ENCODE assay signal across 11 cellular contexts in the genomic region with DNA sequence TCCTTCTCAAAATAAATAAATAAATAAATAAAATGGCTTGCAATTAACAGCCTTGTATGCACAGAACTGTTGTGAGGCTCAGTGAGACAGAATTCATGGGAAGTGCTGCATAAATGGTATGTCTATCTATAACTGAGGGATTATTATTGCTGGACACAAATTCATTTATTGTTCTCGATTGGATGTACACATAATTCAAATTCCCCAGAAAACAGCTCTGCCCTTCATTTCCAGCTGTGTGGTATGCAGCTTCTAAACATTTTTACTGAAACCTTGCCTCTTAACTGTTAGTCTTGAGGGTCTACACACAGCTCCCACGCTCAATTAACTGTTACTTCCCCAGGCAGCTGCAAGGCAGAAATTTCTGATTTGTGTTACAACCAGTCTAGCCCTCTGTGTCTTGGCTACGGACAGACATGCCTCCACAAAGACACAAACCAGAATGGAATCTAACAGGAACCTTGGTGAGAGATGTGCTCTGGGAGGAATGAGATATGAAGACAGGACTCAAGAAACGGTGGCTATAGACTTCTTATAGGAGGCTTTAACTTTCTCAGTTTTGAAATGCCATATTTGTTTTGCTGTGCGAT.
A peak's percentile ranks its signal among the peaks of the same experiment; 100 is the strongest.
DNase-seq lines count a peak whose midpoint lies in the region; ATAC-seq and TF ChIP-seq lines count a peak whose summit lies in the region.
"Had no signal": no experiment of that assay in that cellular context is flagged by ENCODE, and none has a peak within 500 bp of the region (broad histone marks: within the 10 kb centered on the region; RNA-seq: fewer than 3 reads in every experiment).

No MANE protein-coding gene starts in this region.

- WGBS in heart left ventricle, 4 donors = 73 to 81% (median 80%) methylated on average over 5 of the region's 5 CpGs
- 79 to 92% methylated on average over 4 to 5 of the region's 5 CpGs for WGBS in transverse colon (ENCODE audit: low coverage in 1 of 2), 2 donors

- no peaks in the 10 kb centered on the region for H3K36me3 Mint-ChIP-seq in activated T-helper 2 cell treated with anti-CD3 and anti-CD28 coated beads, Interferon-gamma antibody, Interleukin-2, Interleukin-4, amounts not matched to agents 10 μg/mL and 5 μg/mL and 100 μg/mL, durations not matched to agents 14 hours and 24 hours and 36 hours (ENCODE audit: low read depth)

- in situ Hi-C loops in transverse colon (cut with MboI; ENCODE audit: low pct_ligation_motif_present in 1 of 4, low pct_unique_long_range_greater_than_20kb in 1 of 4, low sequenced_read_pairs in 3 of 4) = no loop called here

- TF ChIP-seq POLR2A in heart left ventricle (IDR thresholded peaks at IDR 0.05) (no peak), transverse colon (IDR thresholded peaks at IDR 0.05) (no peak)

- no peaks in the 10 kb centered on the region for H3K9me3 ChIP-seq in heart left ventricle
- H3K9me3 ChIP-seq in right atrium auricular region = no peaks in the 10 kb centered on the region
- H3K9me3 ChIP-seq in transverse colon = no peaks in the 10 kb centered on the region

- no peak for TF ChIP-seq CTCF in heart left ventricle (IDR thresholded peaks at IDR 0.05)
- no peak for TF ChIP-seq CTCF in right atrium auricular region (IDR thresholded peaks at IDR 0.05)
- TF ChIP-seq CTCF in transverse colon (IDR thresholded peaks at IDR 0.05) = no peak

- H3K27ac Mint-ChIP-seq in activated T-helper 2 cell treated with anti-CD3 and anti-CD28 coated beads, Interferon-gamma antibody, Interleukin-2, Interleukin-4, amounts not matched to agents 10 μg/mL and 5 μg/mL and 100 μg/mL, durations not matched to agents 14 hours and 24 hours and 36 hours = peak overlapping the region; percentile 87

- H3K4me3 ChIP-seq in heart left ventricle (no peak overlapping the region), right atrium auricular region (no peak overlapping the region), transverse colon (no peak overlapping the region)

- H3K36me3 ChIP-seq in heart left ventricle (no peaks in the 10 kb centered on the region), right atrium auricular region (no peaks in the 10 kb centered on the region), transverse colon (no peaks in the 10 kb centered on the region)
- H3K36me3 ChIP-seq: WERI-Rb-1 had no signal

- peak overlapping the region in 10 of 12 donors; percentile 54 to 87 (median 78) for H3K27ac ChIP-seq in heart left ventricle
- H3K27ac ChIP-seq in right atrium auricular region = peak overlapping the region in 1 of 2 donors; percentile 85
- peak overlapping the region; percentile 73 to 84 (median 78) for H3K27ac ChIP-seq in transverse colon
- H3K27ac ChIP-seq: WERI-Rb-1 had no signal

- ATAC-seq in heart left ventricle = no peak

- H3K27me3 Mint-ChIP-seq in activated T-helper 2 cell treated with anti-CD3 and anti-CD28 coated beads, Interferon-gamma antibody, Interleukin-2, Interleukin-4, amounts not matched to agents 10 μg/mL and 5 μg/mL and 100 μg/mL, durations not matched to agents 14 hours and 24 hours and 36 hours (ENCODE audit: low read depth) = no peaks in the 10 kb centered on the region

- peaks cover 42% of the 10 kb centered on the region for H3K4me1 Mint-ChIP-seq in activated T-helper 2 cell treated with anti-CD3 and anti-CD28 coated beads, Interferon-gamma antibody, Interleukin-2, Interleukin-4, amounts not matched to agents 10 μg/mL and 5 μg/mL and 100 μg/mL, durations not matched to agents 14 hours and 24 hours and 36 hours (ENCODE audit: low read depth)

- no peaks in the 10 kb centered on the region for H3K9me3 Mint-ChIP-seq in activated T-helper 2 cell treated with anti-CD3 and anti-CD28 coated beads, Interferon-gamma antibody, Interleukin-2, Interleukin-4, amounts not matched to agents 10 μg/mL and 5 μg/mL and 100 μg/mL, durations not matched to agents 14 hours and 24 hours and 36 hours

- no peak for TF ChIP-seq EP300 in transverse colon (IDR thresholded peaks at IDR 0.05; ENCODE audit: low read depth)

- DNase-seq in heart left ventricle (no peak), right atrium auricular region (ENCODE audit: low spot score) (no peak), left kidney (ENCODE audit: low read depth, low spot score) (peak; percentile 69), transverse colon (no peak), middle frontal gyrus (ENCODE audit: extremely low spot score, low spot score) (no peak), NOMO-1 treated with dmso at 0.1 percent for 144 hours (lab: John Stamatoyannopoulos, UW; ENCODE audit: unreplicated experiment) (no peak)
- no peak for DNase-seq in activated T-helper 2 cell treated with anti-CD3 and anti-CD28 coated beads, Interferon-gamma antibody, Interleukin-2, Interleukin-4, amounts not matched to agents 10 μg/mL and 5 μg/mL and 100 μg/mL, durations not matched to agents 14 hours and 24 hours and 36 hours (ENCODE audit: low spot score)
- no peak for DNase-seq in stimulated activated CD4-positive, alpha-beta T cell treated with anti-CD3 and anti-CD28 coated beads, Interleukin-2, amount 100 ng/mL, for 24 hours
- DNase-seq: C1 segment of cervical spinal cord, NCI-H1436 treated with DMSO at 0.1 percent for 48 hours, WERI-Rb-1 had no signal

- no peak overlapping the region for H3K4me3 Mint-ChIP-seq in activated T-helper 2 cell treated with anti-CD3 and anti-CD28 coated beads, Interferon-gamma antibody, Interleukin-2, Interleukin-4, amounts not matched to agents 10 μg/mL and 5 μg/mL and 100 μg/mL, durations not matched to agents 14 hours and 24 hours and 36 hours (ENCODE audit: low read depth)

- H3K4me1 ChIP-seq in heart left ventricle = peaks cover 3 to 80% (median 51%) of the 10 kb centered on the region in 12 donors
- peaks cover 0 to 44% of the 10 kb centered on the region in 2 donors for H3K4me1 ChIP-seq in right atrium auricular region
- peaks cover 11 to 65% (median 44%) of the 10 kb centered on the region in 4 donors for H3K4me1 ChIP-seq in transverse colon

- no peaks in the 10 kb centered on the region for H3K27me3 ChIP-seq in heart left ventricle
- no peaks in the 10 kb centered on the region for H3K27me3 ChIP-seq in right atrium auricular region
- H3K27me3 ChIP-seq in transverse colon = no peaks in the 10 kb centered on the region

- intact Hi-C loops in heart left ventricle (cut with DNase I) = loop anchor here in 3 of 10 donors (5.0 kb wide), 1 partner anchor 45 kb away; no protein-coding TSS in a partner anchor
- intact Hi-C loops in activated T-helper 2 cell treated with anti-CD3 and anti-CD28 coated beads, Interferon-gamma antibody, Interleukin-2, Interleukin-4, amounts not matched to agents 10 μg/mL and 5 μg/mL and 100 μg/mL, durations not matched to agents 14 hours and 24 hours and 36 hours (cut with micrococcal nuclease) = loop anchor here (1.0 kb wide), 7 partner anchors 9 to 450 kb away; no protein-coding TSS in a partner anchor
- intact Hi-C loops in transverse colon (cut with DNase I; ENCODE audit: low total_unique reads) = no loop called here
